In the genomic region with DNA sequence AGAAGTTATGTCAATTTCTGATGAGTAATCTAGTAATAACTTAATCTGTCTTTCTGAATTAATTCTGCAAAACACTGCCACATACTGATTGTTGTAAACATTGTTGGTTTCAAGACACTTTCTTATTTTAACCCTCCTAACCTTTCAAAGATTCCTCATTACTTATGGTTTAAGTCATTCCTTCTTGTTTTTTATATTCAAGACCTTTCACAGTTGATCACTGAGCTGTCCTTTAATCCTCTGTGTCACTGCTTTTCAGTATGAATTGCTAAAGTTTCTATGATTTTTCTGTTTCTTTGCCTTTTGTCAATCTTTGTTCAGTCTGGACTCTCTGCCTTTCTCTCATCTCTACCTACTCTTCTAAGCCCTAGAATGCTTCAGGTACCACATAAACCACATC, we compare ENCODE assay signal across 1 cellular context.
TF ChIP-seq lines count a peak whose summit lies in the region.

No MANE protein-coding gene starts in this region.

TF ChIP-seq in IMR-90, 13 proteins besides CTCF, POLR2A, EP300 and RAD21:
- TF ChIP-seq, protein P1, sequence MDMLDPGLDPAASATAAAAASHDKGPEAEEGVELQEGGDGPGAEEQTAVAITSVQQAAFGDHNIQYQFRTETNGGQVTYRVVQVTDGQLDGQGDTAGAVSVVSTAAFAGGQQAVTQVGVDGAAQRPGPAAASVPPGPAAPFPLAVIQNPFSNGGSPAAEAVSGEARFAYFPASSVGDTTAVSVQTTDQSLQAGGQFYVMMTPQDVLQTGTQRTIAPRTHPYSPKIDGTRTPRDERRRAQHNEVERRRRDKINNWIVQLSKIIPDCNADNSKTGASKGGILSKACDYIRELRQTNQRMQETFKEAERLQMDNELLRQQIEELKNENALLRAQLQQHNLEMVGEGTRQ (IDR thresholded peaks at IDR 0.05; ENCODE audit: low read depth, low read length) = no peak
- TF ChIP-seq SMC3 (IDR thresholded peaks at IDR 0.05; ENCODE audit: low read depth, low read length) (no peak), MAFK (IDR thresholded peaks at IDR 0.05; ENCODE audit: low read depth, low read length) (no peak), CEBPB (IDR thresholded peaks at IDR 0.05; ENCODE audit: low read depth, low read length) (no peak), CHD1 (IDR thresholded peaks at IDR 0.05; ENCODE audit: low read depth, low read length) (no peak), RCOR1 (IDR thresholded peaks at IDR 0.05; ENCODE audit: insufficient replicate concordance, low read length) (no peak), NFE2L2 (IDR thresholded peaks at IDR 0.05; ENCODE audit: low read depth, low read length) (no peak), RFX5 (IDR thresholded peaks at IDR 0.05; ENCODE audit: low read depth, low read length) (no peak), MAZ (IDR thresholded peaks at IDR 0.05; ENCODE audit: borderline replicate concordance, low read depth, low read length) (no peak), MXI1 (IDR thresholded peaks at IDR 0.05; ENCODE audit: borderline replicate concordance, low read depth, low read length) (no peak), BHLHE40 (IDR thresholded peaks at IDR 0.05; ENCODE audit: low read depth, low read length) (no peak), FOS (IDR thresholded peaks at IDR 0.05; ENCODE audit: low read depth, low read length) (no peak)
- TF ChIP-seq, protein P2, sequence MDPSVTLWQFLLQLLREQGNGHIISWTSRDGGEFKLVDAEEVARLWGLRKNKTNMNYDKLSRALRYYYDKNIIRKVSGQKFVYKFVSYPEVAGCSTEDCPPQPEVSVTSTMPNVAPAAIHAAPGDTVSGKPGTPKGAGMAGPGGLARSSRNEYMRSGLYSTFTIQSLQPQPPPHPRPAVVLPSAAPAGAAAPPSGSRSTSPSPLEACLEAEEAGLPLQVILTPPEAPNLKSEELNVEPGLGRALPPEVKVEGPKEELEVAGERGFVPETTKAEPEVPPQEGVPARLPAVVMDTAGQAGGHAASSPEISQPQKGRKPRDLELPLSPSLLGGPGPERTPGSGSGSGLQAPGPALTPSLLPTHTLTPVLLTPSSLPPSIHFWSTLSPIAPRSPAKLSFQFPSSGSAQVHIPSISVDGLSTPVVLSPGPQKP (IDR thresholded peaks at IDR 0.05; ENCODE audit: borderline replicate concordance, low read depth, low read length) = no peak
